ENCODE assay signal across 25 cellular contexts in genomic region chr7:55189447-55189760, GRCh38.
DNase-seq lines count a peak whose midpoint lies in the region; ATAC-seq and TF ChIP-seq lines count a peak whose summit lies in the region.
"Had no signal": no experiment of that assay in that cellular context is flagged by ENCODE, and none has a peak within 500 bp of the region (broad histone marks: within the 10 kb centered on the region; RNA-seq: fewer than 3 reads in every experiment).

No MANE protein-coding gene starts in this region.

- H3K4me1 ChIP-seq in HUES48 (ENCODE audit: control insufficient read depth, insufficient read depth, low read length) (peaks cover 53% of the 10 kb centered on the region), adipocyte (ENCODE audit: control insufficient read depth, insufficient read depth, low read length) (peaks cover 49% of the 10 kb centered on the region), gastroesophageal sphincter (peaks cover 3 to 75% (median 11%) of the 10 kb centered on the region in 3 donors), SJCRH30 (peaks cover 17% of the 10 kb centered on the region)
- H3K4me1 ChIP-seq: parathyroid adenoma had no signal

- TF ChIP-seq CTCF in gastroesophageal sphincter (IDR thresholded peaks at IDR 0.05) = peak in 1 of 4 experiments; percentile 17
- peak; percentile 19 for TF ChIP-seq CTCF in retinal pigment epithelial cell (conservative IDR thresholded peaks at IDR 0.05; ENCODE audit: low read depth, low read length)

- WGBS in gastroesophageal sphincter (ENCODE audit: low coverage in 1 of 2), 2 donors = 63 to 72% methylated on average over 5 to 6 of the region's 6 CpGs

- TF ChIP-seq POLR2A in gastroesophageal sphincter (IDR thresholded peaks at IDR 0.05) = no peak

- H3K36me3 ChIP-seq in HUES48 (ENCODE audit: control insufficient read depth, insufficient read depth, low read length) (no peaks in the 10 kb centered on the region), adipocyte (ENCODE audit: control insufficient read depth, insufficient read depth, low read length, severe bottlenecking) (peaks cover 45% of the 10 kb centered on the region), gastroesophageal sphincter (peaks cover 0 to 47% of the 10 kb centered on the region in 2 donors), SJCRH30 (no peaks in the 10 kb centered on the region), MG63 (peaks cover 50% of the 10 kb centered on the region)

- H3K9me3 ChIP-seq in HUES48 (ENCODE audit: control insufficient read depth, insufficient read depth, low read length) (no peaks in the 10 kb centered on the region), adipocyte (ENCODE audit: control insufficient read depth, low read length) (no peaks in the 10 kb centered on the region), gastroesophageal sphincter (no peaks in the 10 kb centered on the region), SJCRH30 (replicated peaks) (no peaks in the 10 kb centered on the region), MG63 (no peaks in the 10 kb centered on the region)
- H3K9me3 ChIP-seq: left lung, sigmoid colon, SJSA1 had no signal

- ATAC-seq in gastroesophageal sphincter (no peak), HG02981 (IDR thresholded peaks at IDR 0.05; ENCODE audit: unreplicated experiment) (no peak)
- ATAC-seq: foreskin keratinocyte; left lung; natural killer cell; stimulated activated naive CD8-positive, alpha-beta T cell treated with anti-CD3 and anti-CD28 coated beads, Interleukin-15, Interleukin-2, amounts not matched to agents 100 U/mL and 50 U/mL, for 24 hours had no signal

- DNase-seq in adipocyte (ENCODE audit: low read depth) = no peak
- DNase-seq in retinal pigment epithelial cell (ENCODE audit: low read depth) = no peak
- DNase-seq in SJCRH30 = no peak
- DNase-seq in MG63 = no peak
- DNase-seq: activated CD4-positive, alpha-beta T cell treated with anti-CD3 and anti-CD28 coated beads for 48 hours; activated naive CD4-positive, alpha-beta T cell treated with anti-CD3 and anti-CD28 coated beads, Interleukin-2, amount 50 U/mL, for 16 hours; CD4-positive, alpha-beta T cell; DMS 273 treated with DMSO at 0.1 percent for 48 hours; effector CD4-positive, alpha-beta T cell; foreskin keratinocyte; HFFc6; hippocampal formation; KBM-7; left lung; natural killer cell; NCI-H1417 treated with DMSO at 0.1 percent for 48 hours; NCI-H510A; stimulated activated CD4-positive, alpha-beta T cell treated with anti-CD3 and anti-CD28 coated beads, Interleukin-15, amount 100 ng/mL, for 24 hours; stimulated activated naive CD8-positive, alpha-beta T cell treated with anti-CD3 and anti-CD28 coated beads, Interleukin-15, Interleukin-2, amounts not matched to agents 100 U/mL and 50 U/mL, for 24 hours had no signal

- peak overlapping the region; percentile 51 for H3K27ac ChIP-seq in HUES48 (ENCODE audit: low read depth, low read length)
- peak overlapping the region in 3 of 4 donors; percentile 43 to 70 (median 62) for H3K27ac ChIP-seq in gastroesophageal sphincter
- no peak overlapping the region for H3K27ac ChIP-seq in SJCRH30
- H3K27ac ChIP-seq: foreskin keratinocyte, parathyroid adenoma, sigmoid colon, SJSA1 had no signal

- H3K9ac ChIP-seq in HUES48 (ENCODE audit: low read depth, low read length) (no peak overlapping the region), adipocyte (ENCODE audit: low read length) (peak overlapping the region; percentile 2)
- H3K9ac ChIP-seq: parathyroid adenoma had no signal

- TF ChIP-seq EP300 in gastroesophageal sphincter (IDR thresholded peaks at IDR 0.05) = no peak

- H3K4me3 ChIP-seq in HUES48 (ENCODE audit: low read depth, low read length) (no peak overlapping the region), adipocyte (ENCODE audit: low read length) (no peak overlapping the region), gastroesophageal sphincter (no peak overlapping the region), retinal pigment epithelial cell (ENCODE audit: low read length) (no peak overlapping the region), SJCRH30 (no peak overlapping the region), MG63 (no peak overlapping the region)
- H3K4me3 ChIP-seq: left lung, sigmoid colon, SJSA1 had no signal

- H3K27me3 ChIP-seq in HUES48 (ENCODE audit: control insufficient read depth, insufficient read depth, low read length) (no peaks in the 10 kb centered on the region), adipocyte (replicated peaks; ENCODE audit: control insufficient read depth, insufficient read depth, low read length) (no peaks in the 10 kb centered on the region), gastroesophageal sphincter (no peaks in the 10 kb centered on the region), SJCRH30 (no peaks in the 10 kb centered on the region), MG63 (no peaks in the 10 kb centered on the region)
- H3K27me3 ChIP-seq: foreskin keratinocyte, left lung, sigmoid colon, SJSA1 had no signal
